21 cellular contexts compared by ENCODE assay signal in genomic region chr10:95664543-95664942, GRCh38.
"Had no signal": no experiment of that assay in that cellular context is flagged by ENCODE, and none has a peak within 500 bp of the region (broad histone marks: within the 10 kb centered on the region; RNA-seq: fewer than 3 reads in every experiment).

No MANE protein-coding gene starts in this region.

- H3K27me3 Mint-ChIP-seq: activated naive CD4-positive, alpha-beta T cell treated with anti-CD3 and anti-CD28 coated beads, Interleukin-2, amount 50 U/mL, for 24 hours; central memory CD8-positive, alpha-beta T cell; stimulated activated memory B cell treated with anti-CD40 and anti-IgM and Interleukin-4, amounts not matched to agents 10 μg/mL and 1 μg/mL and 100 μg/mL, for 72 hours had no signal

- H3K27me3 ChIP-seq: body of pancreas, gastroesophageal sphincter, heart right ventricle, transverse colon, vagina had no signal

- H3K4me1 ChIP-seq: body of pancreas, psoas muscle, transverse colon, vagina had no signal

- H3K27ac ChIP-seq: body of pancreas, psoas muscle, vagina had no signal

- H3K9me3 Mint-ChIP-seq: activated naive CD4-positive, alpha-beta T cell treated with anti-CD3 and anti-CD28 coated beads, Interleukin-2, amount 50 U/mL, for 24 hours; activated T-cell treated with anti-CD3 and anti-CD28 coated beads, Interleukin-2, amount 50 U/mL, for 4 hours; central memory CD8-positive, alpha-beta T cell; neural crest cell; stimulated activated memory B cell treated with anti-CD40 and anti-IgM and Interleukin-4, amounts not matched to agents 10 μg/mL and 1 μg/mL and 100 μg/mL, for 72 hours; T-helper 2 cell treated with Interferon-gamma antibody and Interleukin-4, amounts not matched to agents 5 μg/mL and 100 μg/mL, for 36 hours had no signal

- H3K4me3 ChIP-seq: body of pancreas, gastroesophageal sphincter, heart right ventricle, psoas muscle, transverse colon, vagina had no signal

- H3K4me3 Mint-ChIP-seq: activated naive CD4-positive, alpha-beta T cell treated with anti-CD3 and anti-CD28 coated beads, Interleukin-2, amount 50 U/mL, for 24 hours; activated T-cell treated with anti-CD3 and anti-CD28 coated beads, Interleukin-2, amount 50 U/mL, for 4 hours; central memory CD8-positive, alpha-beta T cell; neural crest cell; stimulated activated memory B cell treated with anti-CD40 and anti-IgM and Interleukin-4, amounts not matched to agents 10 μg/mL and 1 μg/mL and 100 μg/mL, for 72 hours; T-helper 2 cell treated with Interferon-gamma antibody and Interleukin-4, amounts not matched to agents 5 μg/mL and 100 μg/mL, for 36 hours had no signal

- ATAC-seq: activated T-cell treated with anti-CD3 and anti-CD28 coated beads, Interleukin-2, amount 50 U/mL, for 4 hours; body of pancreas; gastroesophageal sphincter; left colon; psoas muscle; stimulated activated memory B cell treated with anti-CD40 and anti-IgM and Interleukin-4, amounts not matched to agents 10 μg/mL and 1 μg/mL and 100 μg/mL, for 72 hours had no signal

- DNase-seq: activated CD4-positive, alpha-beta T cell treated with anti-CD3 and anti-CD28 coated beads, Interleukin-2, amount 50 U/mL, for 4 hours; activated CD4-positive, CD25-positive, alpha-beta regulatory T cell treated with anti-CD3 and anti-CD28 coated beads, Interleukin-2, amount 50 U/mL, for 72 hours; activated effector memory CD4-positive, alpha-beta T cell treated with Interleukin-2 at 50 U/mL for 16 hours; activated T-cell treated with anti-CD3 and anti-CD28 coated beads, Interleukin-2, amount 50 U/mL, for 4 hours; amniotic stem cell; body of pancreas; cortex of kidney; effector CD8-positive, alpha-beta T cell; heart right ventricle; left colon; midbrain; psoas muscle; substantia nigra; transverse colon had no signal

- H3K9me3 ChIP-seq: body of pancreas, gastroesophageal sphincter, heart right ventricle, psoas muscle, transverse colon, vagina had no signal

- H3K27ac Mint-ChIP-seq: activated naive CD4-positive, alpha-beta T cell treated with anti-CD3 and anti-CD28 coated beads, Interleukin-2, amount 50 U/mL, for 24 hours; stimulated activated memory B cell treated with anti-CD40 and anti-IgM and Interleukin-4, amounts not matched to agents 10 μg/mL and 1 μg/mL and 100 μg/mL, for 72 hours; T-helper 2 cell treated with Interferon-gamma antibody and Interleukin-4, amounts not matched to agents 5 μg/mL and 100 μg/mL, for 36 hours had no signal

- H3K4me1 Mint-ChIP-seq: activated naive CD4-positive, alpha-beta T cell treated with anti-CD3 and anti-CD28 coated beads, Interleukin-2, amount 50 U/mL, for 24 hours; central memory CD8-positive, alpha-beta T cell; neural crest cell; stimulated activated memory B cell treated with anti-CD40 and anti-IgM and Interleukin-4, amounts not matched to agents 10 μg/mL and 1 μg/mL and 100 μg/mL, for 72 hours had no signal
